13 cellular contexts compared by ENCODE assay signal in genomic region chr21:38567577-38568360, GRCh38.
DNase-seq lines count a peak whose midpoint lies in the region; ATAC-seq and TF ChIP-seq lines count a peak whose summit lies in the region.
"Had no signal": no experiment of that assay in that cellular context is flagged by ENCODE, and none has a peak within 500 bp of the region (broad histone marks: within the 10 kb centered on the region; RNA-seq: fewer than 3 reads in every experiment).

No MANE protein-coding gene starts in this region.

- H2BK120ac ChIP-seq in mesenchymal stem cell (ENCODE audit: low read depth, low read length): no peak overlapping the region

- 41% methylated on average over 14 of the region's 21 CpGs for WGBS in mammary epithelial cell (ENCODE audit: low coverage, missing lambda C conversion rate)
- 38% methylated on average over 20 of the region's 21 CpGs for WGBS in mesenchymal stem cell

- no peak for TF ChIP-seq CTCF in A673 (conservative IDR thresholded peaks at IDR 0.05; ENCODE audit: low read depth, low read length)
- TF ChIP-seq CTCF in mammary epithelial cell (conservative IDR thresholded peaks at IDR 0.05 in 1 of 2, IDR thresholded peaks at IDR 0.05 in 1 of 2; ENCODE audit: extremely low read depth in 1 of 2, insufficient read depth in 1 of 2, low read depth in 1 of 2, low read length in 2 of 2): no peak
- TF ChIP-seq CTCF in CD14-positive monocyte (IDR thresholded peaks at IDR 0.05): no peak

- no TSS peak for BruUV-seq in A673 (replicated peaks; lab: Mats Ljungman, UMichigan)
- BruUV-seq in mammary epithelial cell (replicated peaks; lab: Mats Ljungman, UMichigan): no TSS peak

- dilution Hi-C loops in mammary epithelial cell (cut with HindIII; ENCODE audit: low sequenced_read_pairs): loop anchor here (5.0 kb wide), 2 partner anchors 55 to 100 kb away; no protein-coding TSS in a partner anchor

- H3K4ac ChIP-seq in mesenchymal stem cell (ENCODE audit: low read depth in 1 of 2, low read length in 2 of 2): no peak overlapping the region

- H3K36me3 Mint-ChIP-seq in CD14-positive monocyte: no peaks in the 10 kb centered on the region
- H3K36me3 Mint-ChIP-seq: activated naive CD8-positive, alpha-beta T cell treated with anti-CD3 and anti-CD28 coated beads for 36 hours; CD4-positive, alpha-beta memory T cell had no signal

- H3K79me2 ChIP-seq in mammary epithelial cell (ENCODE audit: insufficient read depth, low read length): no peaks in the 10 kb centered on the region

- H3K4me2 ChIP-seq in mammary epithelial cell (ENCODE audit: insufficient read depth, low read depth, low read length): peak overlapping the region; percentile 41
- H3K4me2 ChIP-seq in mesenchymal stem cell (ENCODE audit: low read length, poor library complexity, severe bottlenecking): peak overlapping the region; percentile 0

- H3K36me3 ChIP-seq in A673 (ENCODE audit: insufficient read depth, low read length, poor library complexity, severe bottlenecking) (no peaks in the 10 kb centered on the region), mammary epithelial cell (ENCODE audit: insufficient read depth, low read length) (no peaks in the 10 kb centered on the region), mesenchymal stem cell (ENCODE audit: control insufficient read depth in 1 of 2, insufficient read depth in 2 of 2, low read depth in 1 of 2, low read length in 2 of 2) (no peaks in the 10 kb centered on the region)
- H3K36me3 ChIP-seq: heart left ventricle, ovary had no signal

- H3K4me1 ChIP-seq in A673 (ENCODE audit: insufficient read depth, low read length, poor library complexity, severe bottlenecking) (no peaks in the 10 kb centered on the region), mammary epithelial cell (ENCODE audit: insufficient read depth, low read length) (no peaks in the 10 kb centered on the region), mesenchymal stem cell (ENCODE audit: control insufficient read depth, insufficient read depth, low read depth, low read length) (peaks cover 2% of the 10 kb centered on the region)
- H3K4me1 ChIP-seq: heart left ventricle had no signal

- H3K79me1 ChIP-seq in mesenchymal stem cell (replicated peaks; ENCODE audit: low read length, poor library complexity, severe bottlenecking): no peaks in the 10 kb centered on the region

- no peak overlapping the region for H2BK15ac ChIP-seq in mesenchymal stem cell (ENCODE audit: low read depth, poor library complexity, severe bottlenecking)

- no peaks in the 10 kb centered on the region for H3K4me1 Mint-ChIP-seq in CD14-positive monocyte
- H3K4me1 Mint-ChIP-seq: activated naive CD8-positive, alpha-beta T cell treated with anti-CD3 and anti-CD28 coated beads for 36 hours; CD4-positive, alpha-beta memory T cell had no signal

- peak overlapping the region; percentile 18 for H3K4me3 ChIP-seq in A673 (ENCODE audit: low read depth, low read length, poor library complexity, severe bottlenecking)
- no peak overlapping the region for H3K4me3 ChIP-seq in mammary epithelial cell (replicated peaks in 1 of 3; ENCODE audit: insufficient read depth in 1 of 3, low read depth in 2 of 3, low read length in 3 of 3)
- H3K4me3 ChIP-seq in mesenchymal stem cell (ENCODE audit: insufficient read depth in 1 of 2, low read depth in 1 of 2, low read length in 2 of 2): peak overlapping the region in 1 of 2 experiments; percentile 76
- H3K4me3 ChIP-seq: ovary had no signal

- intact Hi-C loops in A673 (cut with micrococcal nuclease; ENCODE audit: unreplicated experiment): no loop called here
- intact Hi-C loops in mammary epithelial cell (cut with micrococcal nuclease): no loop called here
- intact Hi-C loops in CD14-positive monocyte (cut with micrococcal nuclease): no loop called here

- no peak for ATAC-seq in HG03432 (IDR thresholded peaks at IDR 0.05; ENCODE audit: unreplicated experiment)

- H2AFZ ChIP-seq in mammary epithelial cell (ENCODE audit: low read depth, low read length) (peak overlapping the region; percentile 65), mesenchymal stem cell (ENCODE audit: low read depth, low read length) (no peak overlapping the region)

- CTCF ChIA-PET in A673 (lab: Charles Lee) (no interaction called here), mammary epithelial cell (lab: Charles Lee; ENCODE audit: low non-redundant PET) (no interaction called here)

- H2AK5ac ChIP-seq in mesenchymal stem cell (ENCODE audit: low read length, severe bottlenecking): no peak overlapping the region

- H4K20me1 ChIP-seq in mammary epithelial cell (ENCODE audit: insufficient read depth, low read length): no peaks in the 10 kb centered on the region

- no peak overlapping the region for H3K4me3 Mint-ChIP-seq in CD14-positive monocyte
- H3K4me3 Mint-ChIP-seq: activated naive CD8-positive, alpha-beta T cell treated with anti-CD3 and anti-CD28 coated beads for 36 hours; CD4-positive, alpha-beta memory T cell had no signal

- H3K27me3 ChIP-seq in A673 (replicated peaks; ENCODE audit: insufficient read depth, low read depth, low read length, poor library complexity) (peaks cover 16% of the 10 kb centered on the region), mammary epithelial cell (ENCODE audit: insufficient read depth, low read length) (no peaks in the 10 kb centered on the region), mesenchymal stem cell (ENCODE audit: control insufficient read depth in 1 of 2, insufficient read depth in 1 of 2, low read length in 2 of 2) (peaks cover 7 to 23% of the 10 kb centered on the region in 2 experiments)
- H3K27me3 ChIP-seq: ovary had no signal

- no peak overlapping the region for H4K91ac ChIP-seq in mesenchymal stem cell (ENCODE audit: low read length)

- H3K9ac ChIP-seq in mammary epithelial cell (ENCODE audit: insufficient read depth, low read length) (no peak overlapping the region), mesenchymal stem cell (ENCODE audit: low read length) (peak overlapping the region; percentile 84)

- H2BK12ac ChIP-seq in mesenchymal stem cell (ENCODE audit: low read length in 2 of 2): no peak overlapping the region

- no peak overlapping the region for H3K18ac ChIP-seq in mesenchymal stem cell (ENCODE audit: low read depth in 1 of 2, low read length in 2 of 2)

- H3K23ac ChIP-seq in mesenchymal stem cell (ENCODE audit: low read length in 2 of 2): no peak overlapping the region

- no peak overlapping the region for H3K14ac ChIP-seq in mesenchymal stem cell (ENCODE audit: low read length in 2 of 2)

- no peak overlapping the region for H2BK5ac ChIP-seq in mesenchymal stem cell (ENCODE audit: low read depth, low read length, poor library complexity, severe bottlenecking)

- POLR2A ChIA-PET in A673 (lab: Charles Lee; ENCODE audit: low non-redundant PET): no interaction called here

- H3K27ac Mint-ChIP-seq in CD14-positive monocyte: no peak overlapping the region
- H3K27ac Mint-ChIP-seq: activated naive CD8-positive, alpha-beta T cell treated with anti-CD3 and anti-CD28 coated beads for 36 hours; CD4-positive, alpha-beta memory T cell had no signal

- peak; percentile 54 for DNase-seq in A673 (ENCODE audit: low spot score)
- peak; percentile 5 for DNase-seq in HT1080 (ENCODE audit: low read depth)
- no peak for DNase-seq in mammary epithelial cell
- DNase-seq in mesenchymal stem cell: peak; percentile 23
- no peak for DNase-seq in CD14-positive monocyte (ENCODE audit: low spot score)
- no peak for DNase-seq in glomerular visceral epithelial cell (ENCODE audit: extremely low spot score)
- DNase-seq in activated gamma-delta T cell treated with Interleukin-2 at 50 U/mL for 16 hours: no peak
- DNase-seq: activated CD4-positive, CD25-positive, alpha-beta regulatory T cell treated with anti-CD3 and anti-CD28 coated beads, Interleukin-2, amount 50 U/mL, for 72 hours; activated naive CD8-positive, alpha-beta T cell treated with anti-CD3 and anti-CD28 coated beads for 36 hours; CD4-positive, alpha-beta memory T cell; heart left ventricle had no signal

- H3K27ac ChIP-seq in A673 (ENCODE audit: low read depth, low read length, poor library complexity, severe bottlenecking) (no peak overlapping the region), mammary epithelial cell (ENCODE audit: insufficient read depth, low read depth, low read length) (no peak overlapping the region), mesenchymal stem cell (ENCODE audit: low read length, poor library complexity, severe bottlenecking) (no peak overlapping the region)
- H3K27ac ChIP-seq: heart left ventricle, ovary had no signal

- H3K27me3 Mint-ChIP-seq in CD14-positive monocyte (ENCODE audit: low read depth in 3 of 3): peaks cover 0 to 4% (median 0%) of the 10 kb centered on the region in 3 donors

- H3K9me3 ChIP-seq in A673 (ENCODE audit: low read depth, low read length, poor library complexity, severe bottlenecking): no peaks in the 10 kb centered on the region
- no peaks in the 10 kb centered on the region for H3K9me3 ChIP-seq in mammary epithelial cell (replicated peaks; ENCODE audit: insufficient read depth, low read length)
- no peaks in the 10 kb centered on the region for H3K9me3 ChIP-seq in mesenchymal stem cell (ENCODE audit: control insufficient read depth, low read length)
- H3K9me3 ChIP-seq: heart left ventricle, ovary had no signal

- H4K8ac ChIP-seq in mesenchymal stem cell (ENCODE audit: low read length): no peak overlapping the region

- peaks cover 0 to 3% (median 2%) of the 10 kb centered on the region in 7 donors for H3K9me3 Mint-ChIP-seq in CD14-positive monocyte
- H3K9me3 Mint-ChIP-seq: activated naive CD8-positive, alpha-beta T cell treated with anti-CD3 and anti-CD28 coated beads for 36 hours had no signal

- in situ Hi-C loops in mammary epithelial cell (cut with MboI; ENCODE audit: low sequenced_read_pairs in 2 of 2): no loop called here

Comparison
In these comparisons a context has a peak if more than half of its experiments do, and no peak if none do; other contexts are left out.
1. DNase-seq: peak in A673 (single experiment), HT1080 (single experiment) and mesenchymal stem cell (single experiment); none in mammary epithelial cell (single experiment), CD14-positive monocyte (single experiment), glomerular visceral epithelial cell (single experiment) and activated gamma-delta T cell treated with Interleukin-2 at 50 U/mL for 16 hours (single experiment).